1 cellular context compared by ENCODE assay signal in genomic region chr19:704447-704741, GRCh38.
TF ChIP-seq lines count a peak whose summit lies in the region.

No MANE protein-coding gene starts in this region.

TF ChIP-seq in Ishikawa, 13 proteins besides CTCF, POLR2A, EP300 and RAD21:
- TF ChIP-seq TEAD4 (IDR thresholded peaks at IDR 0.05) (0 out of 2 replicates have a peak, but pooled peaks have one; percentile 8), EGR1 (IDR thresholded peaks at IDR 0.05) (0 out of 2 replicates have a peak, but pooled peaks have one; percentile 19), USF1 (IDR thresholded peaks at IDR 0.05) (no peak), TAF1 (IDR thresholded peaks at IDR 0.05; ENCODE audit: low read depth) (no peak), CEBPB (IDR thresholded peaks at IDR 0.05) (no peak), NFIC (IDR thresholded peaks at IDR 0.05) (no peak), REST (IDR thresholded peaks at IDR 0.05; ENCODE audit: low read depth) (no peak), CREB1 (IDR thresholded peaks at IDR 0.05; ENCODE audit: low read depth) (no peak), MAX (IDR thresholded peaks at IDR 0.05) (no peak), FOXM1 (IDR thresholded peaks at IDR 0.05; ENCODE audit: borderline replicate concordance, low read depth) (no peak), ZBTB7A (IDR thresholded peaks at IDR 0.05; ENCODE audit: low read depth) (no peak), YY1 (IDR thresholded peaks at IDR 0.05; ENCODE audit: low read depth) (no peak), TCF12 (IDR thresholded peaks at IDR 0.05; ENCODE audit: low read depth) (0 out of 2 replicates have a peak, but pooled peaks have one; percentile 21)
TF ChIP-seq in Ishikawa: peak in this region for 3.
